In the genomic region with DNA sequence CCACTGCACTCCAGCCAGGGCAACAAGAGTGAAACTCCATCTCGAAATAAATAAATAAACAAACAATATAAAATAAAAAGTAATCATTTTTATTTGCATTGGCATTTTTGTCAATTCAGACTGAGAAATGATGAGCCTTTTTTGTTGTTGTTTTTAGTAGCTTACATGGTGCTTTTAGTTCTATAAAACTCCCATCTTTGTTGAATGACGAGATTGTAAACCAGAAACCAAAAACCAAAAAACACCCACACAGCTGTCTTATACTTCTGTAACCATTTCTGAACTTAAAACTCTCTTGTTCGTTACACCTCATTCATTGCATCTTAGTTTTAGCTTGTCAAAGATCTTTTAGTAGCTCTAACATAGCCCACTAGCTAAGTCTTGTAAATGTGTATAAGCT, we compare ENCODE assay signal across 18 cellular contexts. TPM values are rescaled to one million over a fixed set of nuclear protein-coding genes. Genes with fewer than 3 reads are reported as not detected.
"Had no signal": no experiment of that assay in that cellular context is flagged by ENCODE, and none has a peak within 500 bp of the region (broad histone marks: within the 10 kb centered on the region; RNA-seq: fewer than 3 reads in every experiment).

No MANE protein-coding gene starts in this region.

- ATAC-seq: naive thymus-derived CD4-positive, alpha-beta T cell had no signal

- H3K27ac Mint-ChIP-seq: activated CD4-positive, alpha-beta T cell treated with anti-CD3 and anti-CD28 coated beads, Interleukin-2, amount 10 ng/mL, durations not matched to agents 7 days and 5 days; activated naive CD4-positive, alpha-beta T cell treated with anti-CD3 and anti-CD28 coated beads, Interleukin-2, amount 50 U/mL, for 72 hours; naive thymus-derived CD4-positive, alpha-beta T cell; T-helper 1 cell treated with Interleukin-12 subunit alpha and Interleukin-12 subunit beta and Interleukin-4 antibody, amounts not matched to agents 30 μg/mL and 1 μg/mL, for 36 hours; type B pancreatic cell had no signal

- H3K4me3 Mint-ChIP-seq: activated CD4-positive, alpha-beta T cell treated with anti-CD3 and anti-CD28 coated beads, Interleukin-2, amount 10 ng/mL, durations not matched to agents 7 days and 5 days; neural crest cell; T-helper 1 cell treated with Interleukin-12 subunit alpha and Interleukin-12 subunit beta and Interleukin-4 antibody, amounts not matched to agents 30 μg/mL and 1 μg/mL, for 36 hours; type B pancreatic cell had no signal

- H3K9me3 Mint-ChIP-seq: activated CD4-positive, alpha-beta T cell treated with anti-CD3 and anti-CD28 coated beads, Interleukin-2, amount 10 ng/mL, durations not matched to agents 7 days and 5 days; activated naive CD4-positive, alpha-beta T cell treated with anti-CD3 and anti-CD28 coated beads, Interleukin-2, amount 50 U/mL, for 72 hours; neural crest cell; T-helper 1 cell treated with Interleukin-12 subunit alpha and Interleukin-12 subunit beta and Interleukin-4 antibody, amounts not matched to agents 30 μg/mL and 1 μg/mL, for 36 hours; type B pancreatic cell had no signal

- DNase-seq: activated CD4-positive, alpha-beta T cell treated with anti-CD3 and anti-CD28 coated beads, Interleukin-2, amount 10 ng/mL, durations not matched to agents 7 days and 5 days; activated CD4-positive, CD25-positive, alpha-beta regulatory T cell; activated CD8-positive, alpha-beta memory T cell treated with anti-CD3 and anti-CD28 coated beads for 24 hours; activated gamma-delta T cell treated with Interleukin-2 at 50 U/mL for 16 hours; amniotic stem cell; colonic mucosa; dorsolateral prefrontal cortex; hippocampal formation; left ventricle myocardium inferior; naive thymus-derived CD4-positive, alpha-beta T cell; occipital lobe; right lobe of liver; stimulated activated CD4-positive, alpha-beta T cell treated with anti-CD3 and anti-CD28 coated beads, Interleukin-1b, Interleukin-23, amount 100 ng/mL, for 48 hours had no signal

- H3K36me3 Mint-ChIP-seq: activated naive CD4-positive, alpha-beta T cell treated with anti-CD3 and anti-CD28 coated beads, Interleukin-2, amount 50 U/mL, for 72 hours; type B pancreatic cell had no signal

RNA-seq across cellular contexts. Expression of gene GGTA1, which starts 44.7 kb away (rescaled TPM):
- total RNA-seq: activated CD4-positive, alpha-beta T cell treated with anti-CD3 and anti-CD28 coated beads, Interleukin-2, amount 10 ng/mL, durations not matched to agents 7 days and 5 days; activated naive CD4-positive, alpha-beta T cell treated with anti-CD3 and anti-CD28 coated beads, Interleukin-2, amount 50 U/mL, for 72 hours; bronchial epithelial cell; neural crest cell had no signal
